20 cellular contexts compared by ENCODE assay signal in the genomic region with DNA sequence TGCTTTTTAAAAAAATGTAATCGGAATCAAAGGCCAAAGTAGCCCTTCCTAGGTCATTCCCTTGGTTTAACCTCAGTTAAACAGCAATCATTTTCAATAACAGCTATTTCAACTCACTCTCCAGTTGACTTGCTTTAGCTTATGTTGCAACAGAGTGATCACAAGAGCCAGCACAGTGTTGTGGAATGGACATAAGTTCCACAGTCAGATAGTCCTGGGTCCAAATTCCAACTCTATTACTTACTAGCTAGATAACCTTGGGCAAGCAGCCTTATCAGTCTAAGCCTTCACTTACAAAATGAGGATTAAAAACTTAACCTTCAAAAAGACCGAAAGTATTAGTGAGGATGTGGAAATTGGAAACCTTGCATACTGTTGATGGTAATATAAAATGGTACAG. TPM values are rescaled to one million over a fixed set of nuclear protein-coding genes. Genes with fewer than 3 reads are reported as not detected.
"Had no signal": no experiment of that assay in that cellular context is flagged by ENCODE, and none has a peak within 500 bp of the region (broad histone marks: within the 10 kb centered on the region; RNA-seq: fewer than 3 reads in every experiment).

No MANE protein-coding gene starts in this region.

- H3K27me3 Mint-ChIP-seq: activated CD4-positive, alpha-beta T cell treated with anti-CD3 and anti-CD28 coated beads, Interleukin-2, amount 10 ng/mL, durations not matched to agents 24 days and 14 days had no signal

- H3K4me3 Mint-ChIP-seq: activated B cell treated with CpG ODN at 0.5 μM for 24 hours; activated CD4-positive, alpha-beta T cell treated with anti-CD3 and anti-CD28 coated beads, Interleukin-2, amount 10 ng/mL, durations not matched to agents 24 days and 14 days; activated T-cell treated with anti-CD3 and anti-CD28 coated beads, Interleukin-2, amount 50 U/mL, for 72 hours; endodermal cell; immature natural killer cell; nephron progenitor cell; T-helper 1 cell treated with Interleukin-12 subunit alpha and Interleukin-12 subunit beta and Interleukin-4 antibody, amounts not matched to agents 30 μg/mL and 1 μg/mL, for 36 hours had no signal

- H3K36me3 ChIP-seq: left lung had no signal

- H3K27ac ChIP-seq: foreskin keratinocyte, left lung, psoas muscle had no signal

- H3K4me1 Mint-ChIP-seq: activated B cell treated with CpG ODN at 0.5 μM for 24 hours; activated CD4-positive, alpha-beta T cell treated with anti-CD3 and anti-CD28 coated beads, Interleukin-2, amount 10 ng/mL, durations not matched to agents 24 days and 14 days; immature natural killer cell had no signal

- H3K9me3 Mint-ChIP-seq: activated B cell treated with CpG ODN at 0.5 μM for 24 hours; activated CD4-positive, alpha-beta T cell treated with anti-CD3 and anti-CD28 coated beads, Interleukin-2, amount 10 ng/mL, durations not matched to agents 24 days and 14 days; activated naive CD4-positive, alpha-beta T cell treated with anti-CD3 and anti-CD28 coated beads, Interleukin-2, amount 50 U/mL, for 72 hours; activated T-cell treated with anti-CD3 and anti-CD28 coated beads, Interleukin-2, amount 50 U/mL, for 72 hours; endodermal cell; immature natural killer cell; nephron progenitor cell; T-helper 1 cell treated with Interleukin-12 subunit alpha and Interleukin-12 subunit beta and Interleukin-4 antibody, amounts not matched to agents 30 μg/mL and 1 μg/mL, for 36 hours had no signal

- H3K27ac Mint-ChIP-seq: activated B cell treated with CpG ODN at 0.5 μM for 24 hours; activated CD4-positive, alpha-beta T cell treated with anti-CD3 and anti-CD28 coated beads, Interleukin-2, amount 10 ng/mL, durations not matched to agents 24 days and 14 days; activated naive CD4-positive, alpha-beta T cell treated with anti-CD3 and anti-CD28 coated beads, Interleukin-2, amount 50 U/mL, for 72 hours; activated T-cell treated with anti-CD3 and anti-CD28 coated beads, Interleukin-2, amount 50 U/mL, for 72 hours; endodermal cell; immature natural killer cell; nephron progenitor cell; T-helper 1 cell treated with Interleukin-12 subunit alpha and Interleukin-12 subunit beta and Interleukin-4 antibody, amounts not matched to agents 30 μg/mL and 1 μg/mL, for 36 hours had no signal

- ATAC-seq: activated naive CD4-positive, alpha-beta T cell treated with anti-CD3 and anti-CD28 coated beads, Interleukin-2, amount 50 U/mL, for 72 hours; activated T-cell treated with anti-CD3 and anti-CD28 coated beads, Interleukin-2, amount 50 U/mL, for 72 hours; foreskin keratinocyte; left lung; psoas muscle; sciatic nerve had no signal

- H3K4me3 ChIP-seq: left lung, psoas muscle had no signal

- H3K9me3 ChIP-seq: left lung, psoas muscle had no signal

- H3K36me3 Mint-ChIP-seq: activated naive CD4-positive, alpha-beta T cell treated with anti-CD3 and anti-CD28 coated beads, Interleukin-2, amount 50 U/mL, for 72 hours; immature natural killer cell had no signal

- DNase-seq: activated B cell treated with CpG ODN at 0.5 μM for 24 hours; activated CD4-positive, alpha-beta T cell treated with anti-CD3 and anti-CD28 coated beads, Interleukin-2, amount 10 ng/mL, durations not matched to agents 24 days and 14 days; activated CD8-positive, alpha-beta memory T cell treated with anti-CD3 and anti-CD28 coated beads, Interleukin-2, amount 50 U/mL, for 48 hours; activated gamma-delta T cell; activated T-cell treated with anti-CD3 and anti-CD28 coated beads, Interleukin-2, amount 50 U/mL, for 72 hours; amygdala; dermis blood vessel endothelial cell; endodermal cell; foreskin keratinocyte; immature natural killer cell; left lung; mesendoderm; nephron progenitor cell; occipital lobe; psoas muscle; SIG-M5; stimulated activated CD4-positive, alpha-beta T cell treated with anti-CD3 and anti-CD28 coated beads, Interleukin-1b, Interleukin-23, amount 100 ng/mL, for 48 hours had no signal

- H3K27me3 ChIP-seq: foreskin keratinocyte, left lung had no signal

- H3K4me1 ChIP-seq: foreskin keratinocyte, left lung, psoas muscle had no signal

RNA-seq across cellular contexts. Expression of gene GPC3, which starts 9.2 kb away (rescaled TPM):
- total RNA-seq: activated B cell treated with CpG ODN at 0.5 μM for 24 hours, dermis blood vessel endothelial cell had no signal
- polyA plus RNA-seq: immature natural killer cell had no signal
